ENCODE assay signal across 15 cellular contexts in genomic region chr2:144995482-144995881, GRCh38.
A peak's percentile ranks its signal among the peaks of the same experiment; 100 is the strongest.
DNase-seq lines count a peak whose midpoint lies in the region; ATAC-seq and TF ChIP-seq lines count a peak whose summit lies in the region.
"Had no signal": no experiment of that assay in that cellular context is flagged by ENCODE, and none has a peak within 500 bp of the region (broad histone marks: within the 10 kb centered on the region; RNA-seq: fewer than 3 reads in every experiment).

No MANE protein-coding gene starts in this region.

- no peaks in the 10 kb centered on the region for H3K27me3 Mint-ChIP-seq in activated CD4-positive, alpha-beta T cell treated with anti-CD3 and anti-CD28 coated beads, Interleukin-2, amount 10 ng/mL, durations not matched to agents 7 days and 5 days
- peaks cover 0 to 4% (median 2%) of the 10 kb centered on the region in 5 donors for H3K27me3 Mint-ChIP-seq in naive thymus-derived CD8-positive, alpha-beta T cell
- H3K27me3 Mint-ChIP-seq: stimulated activated naive B cell treated with anti-CD40 and anti-IgM and Interleukin-4, amounts not matched to agents 10 μg/mL and 1 μg/mL and 100 μg/mL, for 72 hours had no signal

- POLR2A ChIA-PET in activated CD4-positive, alpha-beta T cell treated with anti-CD3 and anti-CD28 coated beads, Interleukin-2, amount 10 ng/mL, durations not matched to agents 7 days and 5 days (lab: Charles Lee) = no interaction called here
- POLR2A ChIA-PET in naive thymus-derived CD8-positive, alpha-beta T cell (lab: Charles Lee) = no interaction called here

- H3K36me3 Mint-ChIP-seq in activated CD4-positive, alpha-beta T cell treated with anti-CD3 and anti-CD28 coated beads, Interleukin-2, amount 10 ng/mL, durations not matched to agents 7 days and 5 days (ENCODE audit: low read depth) = no peaks in the 10 kb centered on the region
- H3K36me3 Mint-ChIP-seq in naive thymus-derived CD8-positive, alpha-beta T cell = no peaks in the 10 kb centered on the region
- H3K36me3 Mint-ChIP-seq: stimulated activated naive B cell treated with anti-CD40 and anti-IgM and Interleukin-4, amounts not matched to agents 10 μg/mL and 1 μg/mL and 100 μg/mL, for 72 hours had no signal

- TF ChIP-seq CTCF in fibroblast of villous mesenchyme (IDR thresholded peaks at IDR 0.05; ENCODE audit: insufficient read depth, low read depth, low read length) = no peak

- peak; percentile 66 for DNase-seq in EH (ENCODE audit: low read depth)
- DNase-seq in SIG-M5 treated with dmso at 0.1 percent for 504 hours (lab: John Stamatoyannopoulos, UW; ENCODE audit: unreplicated experiment) = peak; percentile 64
- peak; percentile 68 for DNase-seq in fibroblast of villous mesenchyme (ENCODE audit: low read depth)
- no peak for DNase-seq in sciatic nerve (ENCODE audit: low spot score)
- no peak for DNase-seq in activated CD4-positive, alpha-beta T cell treated with anti-CD3 and anti-CD28 coated beads, Interleukin-2, amount 10 ng/mL, durations not matched to agents 7 days and 5 days
- no peak for DNase-seq in naive thymus-derived CD8-positive, alpha-beta T cell
- DNase-seq in pons (ENCODE audit: low spot score) = no peak
- DNase-seq: activated CD8-positive, alpha-beta T cell treated with anti-CD3 and anti-CD28 coated beads for 36 hours; activated effector memory CD4-positive, alpha-beta T cell treated with anti-CD3 and anti-CD28 coated beads, Interleukin-2, amount 50 U/mL, for 16 hours; BE2C; foreskin melanocyte; NCI-H1436; NCI-H446; stimulated activated naive B cell treated with anti-CD40 and anti-IgM and Interleukin-4, amounts not matched to agents 10 μg/mL and 1 μg/mL and 100 μg/mL, for 72 hours had no signal

- CTCF ChIA-PET in activated CD4-positive, alpha-beta T cell treated with anti-CD3 and anti-CD28 coated beads, Interleukin-2, amount 10 ng/mL, durations not matched to agents 7 days and 5 days (lab: Charles Lee) = no interaction called here

- no peaks in the 10 kb centered on the region for H3K9me3 Mint-ChIP-seq in activated CD4-positive, alpha-beta T cell treated with anti-CD3 and anti-CD28 coated beads, Interleukin-2, amount 10 ng/mL, durations not matched to agents 7 days and 5 days
- H3K9me3 Mint-ChIP-seq in naive thymus-derived CD8-positive, alpha-beta T cell = no peaks in the 10 kb centered on the region
- H3K9me3 Mint-ChIP-seq: activated CD8-positive, alpha-beta T cell treated with anti-CD3 and anti-CD28 coated beads for 36 hours; stimulated activated naive B cell treated with anti-CD40 and anti-IgM and Interleukin-4, amounts not matched to agents 10 μg/mL and 1 μg/mL and 100 μg/mL, for 72 hours had no signal

- H3K4me3 Mint-ChIP-seq in activated CD4-positive, alpha-beta T cell treated with anti-CD3 and anti-CD28 coated beads, Interleukin-2, amount 10 ng/mL, durations not matched to agents 7 days and 5 days = no peak overlapping the region
- H3K4me3 Mint-ChIP-seq in naive thymus-derived CD8-positive, alpha-beta T cell = no peak overlapping the region
- H3K4me3 Mint-ChIP-seq: activated CD8-positive, alpha-beta T cell treated with anti-CD3 and anti-CD28 coated beads for 36 hours; stimulated activated naive B cell treated with anti-CD40 and anti-IgM and Interleukin-4, amounts not matched to agents 10 μg/mL and 1 μg/mL and 100 μg/mL, for 72 hours had no signal

- no peak overlapping the region for H3K27ac Mint-ChIP-seq in activated CD4-positive, alpha-beta T cell treated with anti-CD3 and anti-CD28 coated beads, Interleukin-2, amount 10 ng/mL, durations not matched to agents 7 days and 5 days
- no peak overlapping the region for H3K27ac Mint-ChIP-seq in naive thymus-derived CD8-positive, alpha-beta T cell
- H3K27ac Mint-ChIP-seq: activated CD8-positive, alpha-beta T cell treated with anti-CD3 and anti-CD28 coated beads for 36 hours; stimulated activated naive B cell treated with anti-CD40 and anti-IgM and Interleukin-4, amounts not matched to agents 10 μg/mL and 1 μg/mL and 100 μg/mL, for 72 hours had no signal

- intact Hi-C loops in sciatic nerve (cut with DNase I) = no loop called here

- ATAC-seq in sciatic nerve (peak; percentile 80), GM19035 (IDR thresholded peaks at IDR 0.05; ENCODE audit: unreplicated experiment) (no peak)
- ATAC-seq in naive thymus-derived CD8-positive, alpha-beta T cell = no peak
- ATAC-seq: activated CD8-positive, alpha-beta T cell treated with anti-CD3 and anti-CD28 coated beads for 36 hours; stimulated activated naive B cell treated with anti-CD40 and anti-IgM and Interleukin-4, amounts not matched to agents 10 μg/mL and 1 μg/mL and 100 μg/mL, for 72 hours had no signal

- no peak overlapping the region for H3K4me3 ChIP-seq in fibroblast of villous mesenchyme (ENCODE audit: low read depth, low read length)

- H3K4me1 Mint-ChIP-seq in activated CD4-positive, alpha-beta T cell treated with anti-CD3 and anti-CD28 coated beads, Interleukin-2, amount 10 ng/mL, durations not matched to agents 7 days and 5 days = no peaks in the 10 kb centered on the region
- H3K4me1 Mint-ChIP-seq in naive thymus-derived CD8-positive, alpha-beta T cell = no peaks in the 10 kb centered on the region

Comparison
In these comparisons a context has a peak if more than half of its experiments do, and no peak if none do; other contexts are left out.
1. DNase-seq: peak in EH (single experiment), SIG-M5 treated with dmso at 0.1 percent for 504 hours (single experiment) and fibroblast of villous mesenchyme (single experiment); none in sciatic nerve (single experiment), activated CD4-positive, alpha-beta T cell treated with anti-CD3 and anti-CD28 coated beads, Interleukin-2, amount 10 ng/mL, durations not matched to agents 7 days and 5 days (single experiment), naive thymus-derived CD8-positive, alpha-beta T cell (0 of 10) and pons (single experiment).